ENCODE assay signal across 11 cellular contexts in genomic region chr12:100375023-100375737, GRCh38. TPM values are rescaled to one million over a fixed set of nuclear protein-coding genes. Genes with fewer than 3 reads are reported as not detected.
A peak's percentile ranks its signal among the peaks of the same experiment; 100 is the strongest.
DNase-seq lines count a peak whose midpoint lies in the region; ATAC-seq and TF ChIP-seq lines count a peak whose summit lies in the region.
"Had no signal": no experiment of that assay in that cellular context is flagged by ENCODE, and none has a peak within 500 bp of the region (broad histone marks: within the 10 kb centered on the region; RNA-seq: fewer than 3 reads in every experiment).

No MANE protein-coding gene starts in this region.

- no peak overlapping the region for H3K14ac ChIP-seq in neuronal stem cell (ENCODE audit: low read length)

- no CpG with 5 or more reads among the region's 12 CpGs for WGBS in neuronal stem cell (ENCODE audit: extremely low coverage in 2 of 2, insufficient read length in 2 of 2, insufficient replicate concordance in 1 of 2), 2 donors

- H3K27me3 ChIP-seq in fibroblast of lung (ENCODE audit: control insufficient read depth, insufficient read depth, low read length) (no peaks in the 10 kb centered on the region), osteoblast (ENCODE audit: insufficient read depth, low read length) (no peaks in the 10 kb centered on the region), neuronal stem cell (ENCODE audit: control insufficient read depth in 3 of 3, insufficient read depth in 3 of 3, low read depth in 1 of 3, low read length in 3 of 3) (peaks cover 0 to 42% (median 0%) of the 10 kb centered on the region in 3 experiments)
- H3K27me3 ChIP-seq: SJSA1 had no signal

- no peak overlapping the region for H2BK5ac ChIP-seq in neuronal stem cell (ENCODE audit: low read length)

- H3K36me3 Mint-ChIP-seq in activated T-cell treated with anti-CD3 and anti-CD28 coated beads, Interleukin-2, amount 50 U/mL, for 24 hours (ENCODE audit: low read depth) = no peaks in the 10 kb centered on the region
- H3K36me3 Mint-ChIP-seq in activated CD8-positive, alpha-beta memory T cell treated with anti-CD3 and anti-CD28 coated beads, Interleukin-2, amount 10 ng/mL, durations not matched to agents 7 days and 5 days = no peaks in the 10 kb centered on the region

- H2BK120ac ChIP-seq in neuronal stem cell (ENCODE audit: low read depth, low read length) = no peak overlapping the region

- no peak overlapping the region for H2AK5ac ChIP-seq in neuronal stem cell (ENCODE audit: low read depth, low read length)

- H3K36me3 ChIP-seq in fibroblast of lung (ENCODE audit: control insufficient read depth, insufficient read depth, low read length) (no peaks in the 10 kb centered on the region), osteoblast (ENCODE audit: insufficient read depth, low read length) (no peaks in the 10 kb centered on the region), neuronal stem cell (replicated peaks in 1 of 2; ENCODE audit: control insufficient read depth in 2 of 2, insufficient read depth in 2 of 2, low read length in 2 of 2) (no peaks in the 10 kb centered on the region)
- H3K36me3 ChIP-seq: SJSA1 had no signal

- H3K27ac ChIP-seq in fibroblast of lung (ENCODE audit: insufficient read depth, low read length) (no peak overlapping the region), osteoblast (ENCODE audit: low read depth, low read length) (no peak overlapping the region), neuronal stem cell (replicated peaks; ENCODE audit: low read length) (no peak overlapping the region)
- H3K27ac ChIP-seq: SJSA1 had no signal

- H3K79me2 ChIP-seq in fibroblast of lung (ENCODE audit: control insufficient read depth, insufficient read depth, low read length) = no peaks in the 10 kb centered on the region
- H3K79me2 ChIP-seq in osteoblast (ENCODE audit: insufficient read depth, low read length) = no peaks in the 10 kb centered on the region

- no peak overlapping the region for H2AFZ ChIP-seq in fibroblast of lung (ENCODE audit: low read length)
- no peak overlapping the region for H2AFZ ChIP-seq in osteoblast (ENCODE audit: low read length)
- no peak overlapping the region for H2AFZ ChIP-seq in neuronal stem cell (ENCODE audit: low read length)

- no peak overlapping the region for H2BK15ac ChIP-seq in neuronal stem cell (ENCODE audit: low read length)

- no peaks in the 10 kb centered on the region for H3K79me1 ChIP-seq in neuronal stem cell (ENCODE audit: low read depth, low read length)

- H3K18ac ChIP-seq in neuronal stem cell (ENCODE audit: low read length) = no peak overlapping the region

- H3K9ac ChIP-seq in fibroblast of lung (ENCODE audit: insufficient read depth, low read length) (no peak overlapping the region), neuronal stem cell (ENCODE audit: low read depth, low read length, poor library complexity) (no peak overlapping the region)

- H3K4ac ChIP-seq in neuronal stem cell (ENCODE audit: low read length) = no peak overlapping the region

- H3K4me1 ChIP-seq in fibroblast of lung (ENCODE audit: control insufficient read depth, extremely low read depth, insufficient read depth, low read length) (no peaks in the 10 kb centered on the region), osteoblast (ENCODE audit: insufficient read depth, low read length) (no peaks in the 10 kb centered on the region), neuronal stem cell (ENCODE audit: control insufficient read depth in 2 of 2, insufficient read depth in 1 of 2, low read depth in 1 of 2, low read length in 2 of 2) (peaks cover 2 to 3% of the 10 kb centered on the region in 2 donors)
- H3K4me1 ChIP-seq: Caco-2, SJSA1 had no signal

- H3K4me3 Mint-ChIP-seq in activated T-cell treated with anti-CD3 and anti-CD28 coated beads, Interleukin-2, amount 50 U/mL, for 24 hours = no peak overlapping the region
- no peak overlapping the region for H3K4me3 Mint-ChIP-seq in activated CD8-positive, alpha-beta memory T cell treated with anti-CD3 and anti-CD28 coated beads, Interleukin-2, amount 10 ng/mL, durations not matched to agents 7 days and 5 days

- H3K27me3 Mint-ChIP-seq in activated T-cell treated with anti-CD3 and anti-CD28 coated beads, Interleukin-2, amount 50 U/mL, for 24 hours = peaks cover 9% of the 10 kb centered on the region
- no peaks in the 10 kb centered on the region for H3K27me3 Mint-ChIP-seq in activated CD8-positive, alpha-beta memory T cell treated with anti-CD3 and anti-CD28 coated beads, Interleukin-2, amount 10 ng/mL, durations not matched to agents 7 days and 5 days

- no peak overlapping the region for H3K4me2 ChIP-seq in fibroblast of lung (ENCODE audit: extremely low read depth, insufficient read depth, low read length)
- H3K4me2 ChIP-seq in osteoblast (ENCODE audit: insufficient read depth, low read length) = peak overlapping the region; percentile 30
- H3K4me2 ChIP-seq in neuronal stem cell (ENCODE audit: insufficient read depth, low read length, poor library complexity, severe bottlenecking) = no peak overlapping the region

- H4K8ac ChIP-seq in neuronal stem cell (ENCODE audit: low read depth, low read length) = no peak overlapping the region

- TF ChIP-seq CTCF in fibroblast of lung (conservative IDR thresholded peaks at IDR 0.05 in 1 of 2, IDR thresholded peaks at IDR 0.05 in 1 of 2; ENCODE audit: low read depth in 1 of 2, low read length in 2 of 2) (no peak), osteoblast (IDR thresholded peaks at IDR 0.05; ENCODE audit: extremely low read depth, low read depth, low read length) (no peak)

- H3K9me3 ChIP-seq in fibroblast of lung (ENCODE audit: control insufficient read depth, insufficient read depth, low read depth, low read length) = no peaks in the 10 kb centered on the region
- no peaks in the 10 kb centered on the region for H3K9me3 ChIP-seq in osteoblast (ENCODE audit: low read depth, low read length)
- no peaks in the 10 kb centered on the region for H3K9me3 ChIP-seq in neuronal stem cell (replicated peaks in 1 of 2; ENCODE audit: control insufficient read depth in 2 of 2, insufficient read depth in 1 of 2, low read depth in 1 of 2, low read length in 2 of 2)
- H3K9me3 ChIP-seq: Caco-2, SJSA1 had no signal

- H3K4me3 ChIP-seq in fibroblast of lung (replicated peaks in 1 of 4; ENCODE audit: control extremely low read depth in 1 of 4, insufficient read depth in 1 of 4, low read depth in 3 of 4, low read length in 4 of 4) (no peak overlapping the region), osteoblast (ENCODE audit: insufficient read depth, low read length) (no peak overlapping the region), neuronal stem cell (ENCODE audit: low read length in 2 of 2) (no peak overlapping the region)
- H3K4me3 ChIP-seq: SJSA1 had no signal

- H3K9me3 Mint-ChIP-seq in activated T-cell treated with anti-CD3 and anti-CD28 coated beads, Interleukin-2, amount 50 U/mL, for 24 hours = no peaks in the 10 kb centered on the region
- no peaks in the 10 kb centered on the region for H3K9me3 Mint-ChIP-seq in activated CD8-positive, alpha-beta memory T cell treated with anti-CD3 and anti-CD28 coated beads, Interleukin-2, amount 10 ng/mL, durations not matched to agents 7 days and 5 days (ENCODE audit: low read depth)

- H2BK12ac ChIP-seq in neuronal stem cell (ENCODE audit: low read length) = no peak overlapping the region

- H4K20me1 ChIP-seq in fibroblast of lung (ENCODE audit: control insufficient read depth, extremely low read depth, insufficient read depth, low read length) (no peaks in the 10 kb centered on the region), osteoblast (ENCODE audit: insufficient read depth, low read length) (no peaks in the 10 kb centered on the region)

- H3K23ac ChIP-seq in neuronal stem cell (ENCODE audit: low read depth, low read length, poor library complexity) = no peak overlapping the region

- H4K91ac ChIP-seq in neuronal stem cell (ENCODE audit: low read depth, low read length, poor library complexity) = no peak overlapping the region

- DNase-seq in C1 segment of cervical spinal cord (lab: John Stamatoyannopoulos, UW) (peak in 10 of 14 donors; percentile 25 to 71 (median 49)), NCI-H2107 treated with DMSO at 0.1 percent for 48 hours (lab: John Stamatoyannopoulos, UW; ENCODE audit: unreplicated experiment) (peak; percentile 65), fibroblast of lung (ENCODE audit: low read depth in 2 of 2) (peak; percentile 53 to 66), osteoblast (ENCODE audit: insufficient read length, low spot score, missing footprints) (peak; percentile 75), neuronal stem cell (ENCODE audit: low spot score) (no peak)
- DNase-seq in activated T-cell treated with anti-CD3 and anti-CD28 coated beads, Interleukin-2, amount 50 U/mL, for 24 hours = no peak
- DNase-seq in activated naive CD4-positive, alpha-beta T cell treated with Interleukin-2 at 50 U/mL for 16 hours = no peak
- no peak for DNase-seq in activated CD8-positive, alpha-beta memory T cell treated with anti-CD3 and anti-CD28 coated beads, Interleukin-2, amount 10 ng/mL, durations not matched to agents 7 days and 5 days
- DNase-seq: activated effector memory CD4-positive, alpha-beta T cell treated with Interleukin-2 at 50 U/mL for 16 hours; Caco-2 had no signal

- H3K27ac Mint-ChIP-seq in activated T-cell treated with anti-CD3 and anti-CD28 coated beads, Interleukin-2, amount 50 U/mL, for 24 hours = no peak overlapping the region
- no peak overlapping the region for H3K27ac Mint-ChIP-seq in activated CD8-positive, alpha-beta memory T cell treated with anti-CD3 and anti-CD28 coated beads, Interleukin-2, amount 10 ng/mL, durations not matched to agents 7 days and 5 days

- CTCF ChIA-PET in activated CD8-positive, alpha-beta memory T cell treated with anti-CD3 and anti-CD28 coated beads, Interleukin-2, amount 10 ng/mL, durations not matched to agents 7 days and 5 days (lab: Charles Lee) = no interaction called here

- ATAC-seq in activated CD8-positive, alpha-beta memory T cell treated with anti-CD3 and anti-CD28 coated beads, Interleukin-2, amount 10 ng/mL, durations not matched to agents 7 days and 5 days = no peak

- no peaks in the 10 kb centered on the region for H3K4me1 Mint-ChIP-seq in activated T-cell treated with anti-CD3 and anti-CD28 coated beads, Interleukin-2, amount 50 U/mL, for 24 hours (ENCODE audit: low read depth)
- no peaks in the 10 kb centered on the region for H3K4me1 Mint-ChIP-seq in activated CD8-positive, alpha-beta memory T cell treated with anti-CD3 and anti-CD28 coated beads, Interleukin-2, amount 10 ng/mL, durations not matched to agents 7 days and 5 days

RNA-seq across cellular contexts. Expression of gene SLC17A8, which starts 18.3 kb away (rescaled TPM):
- total RNA-seq in fibroblast of lung (not detected in 2 replicates), osteoblast (not detected in 2 replicates)
- polyA plus RNA-seq in fibroblast of lung = not detected in 2 replicates
- polyA plus RNA-seq in fibroblast of lung (2012) = not detected in 2 replicates
- not detected in 2 replicates for polyA minus RNA-seq in fibroblast of lung (ENCODE audit: low replicate concordance)
- polyA plus RNA-seq in neuronal stem cell (2013, experiment 1 of 2) = not detected
- not detected for polyA plus RNA-seq in neuronal stem cell (2013, experiment 2 of 2)
- total RNA-seq in activated CD8-positive, alpha-beta memory T cell treated with anti-CD3 and anti-CD28 coated beads, Interleukin-2, amount 10 ng/mL, durations not matched to agents 7 days and 5 days = not detected
- total RNA-seq: Caco-2, SJSA1 had no signal

Comparison
In these comparisons a context has a peak if more than half of its experiments do, and no peak if none do; other contexts are left out.
1. DNase-seq: peak in C1 segment of cervical spinal cord (10 of 14), NCI-H2107 treated with DMSO at 0.1 percent for 48 hours (single experiment), fibroblast of lung (2 of 2) and osteoblast (single experiment); none in neuronal stem cell (single experiment), activated T-cell treated with anti-CD3 and anti-CD28 coated beads, Interleukin-2, amount 50 U/mL, for 24 hours (single experiment), activated naive CD4-positive, alpha-beta T cell treated with Interleukin-2 at 50 U/mL for 16 hours (single experiment) and activated CD8-positive, alpha-beta memory T cell treated with anti-CD3 and anti-CD28 coated beads, Interleukin-2, amount 10 ng/mL, durations not matched to agents 7 days and 5 days (single experiment).